ENCODE assay signal across 14 cellular contexts in the genomic region with DNA sequence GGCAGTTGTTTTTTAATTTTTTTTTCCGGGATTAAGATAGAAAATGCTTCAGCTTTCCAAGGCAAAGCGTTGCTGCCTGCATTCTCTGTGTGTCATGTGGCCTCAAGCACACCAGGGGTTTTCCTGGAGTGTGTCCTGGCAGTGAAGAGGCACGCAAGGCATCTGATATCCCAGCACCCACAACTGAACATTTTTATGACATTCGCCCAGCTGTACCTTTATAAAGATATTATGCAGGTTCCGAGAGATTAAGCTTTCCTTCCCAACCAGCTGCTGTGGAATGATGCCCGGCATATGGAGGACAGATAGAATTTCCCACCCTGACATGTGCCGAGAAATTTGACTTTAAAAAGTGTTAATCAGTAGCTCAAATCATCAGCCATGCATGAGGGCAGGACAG.
DNase-seq lines count a peak whose midpoint lies in the region; TF ChIP-seq lines count a peak whose summit lies in the region.
"Had no signal": no experiment of that assay in that cellular context is flagged by ENCODE, and none has a peak within 500 bp of the region (broad histone marks: within the 10 kb centered on the region; RNA-seq: fewer than 3 reads in every experiment).

No MANE protein-coding gene starts in this region.

- H3K4me1 Mint-ChIP-seq in CD14-positive monocyte: peaks cover 7% of the 10 kb centered on the region

- no peaks in the 10 kb centered on the region for H3K36me3 ChIP-seq in parathyroid adenoma (ENCODE audit: control insufficient read depth, insufficient read depth, low read length)
- H3K36me3 ChIP-seq: heart left ventricle, tibial nerve had no signal

- peaks cover 9 to 22% (median 19%) of the 10 kb centered on the region in 3 donors for H3K27me3 Mint-ChIP-seq in CD14-positive monocyte (ENCODE audit: low read depth in 3 of 3)

- peaks cover 45% of the 10 kb centered on the region for H3K4me1 ChIP-seq in parathyroid adenoma

- H3K36me3 Mint-ChIP-seq in CD14-positive monocyte: no peaks in the 10 kb centered on the region
- H3K36me3 Mint-ChIP-seq: naive thymus-derived CD4-positive, alpha-beta T cell had no signal

- peak overlapping the region; percentile 20 for H3K4me2 ChIP-seq in parathyroid adenoma (ENCODE audit: low read length)

- H3K27ac ChIP-seq in parathyroid adenoma: peak overlapping the region; percentile 16
- H3K27ac ChIP-seq: heart left ventricle, RWPE1, tibial nerve had no signal

- H3K4me3 Mint-ChIP-seq in CD14-positive monocyte: no peak overlapping the region
- H3K4me3 Mint-ChIP-seq: CD4-positive, alpha-beta T cell; naive thymus-derived CD4-positive, alpha-beta T cell had no signal

- H3K9ac ChIP-seq in parathyroid adenoma: no peak overlapping the region

- no peaks in the 10 kb centered on the region for H3K79me2 ChIP-seq in parathyroid adenoma

- H3K4me3 ChIP-seq in choroid plexus epithelial cell (ENCODE audit: low read depth, low read length): no peak overlapping the region
- no peak overlapping the region for H3K4me3 ChIP-seq in parathyroid adenoma (ENCODE audit: low read depth, low read length)
- H3K4me3 ChIP-seq: heart left ventricle, tibial nerve had no signal

- no peak overlapping the region for H3K27ac Mint-ChIP-seq in CD14-positive monocyte
- H3K27ac Mint-ChIP-seq: CD4-positive, alpha-beta T cell; naive thymus-derived CD4-positive, alpha-beta T cell had no signal

- no peaks in the 10 kb centered on the region for H3K27me3 ChIP-seq in parathyroid adenoma (ENCODE audit: control insufficient read depth, insufficient read depth, low read length)
- H3K27me3 ChIP-seq: tibial nerve had no signal

- no peak overlapping the region for H2AFZ ChIP-seq in parathyroid adenoma

- TF ChIP-seq CTCF in choroid plexus epithelial cell (conservative IDR thresholded peaks at IDR 0.05; ENCODE audit: low read depth, low read length) (no peak), parathyroid adenoma (IDR thresholded peaks at IDR 0.05) (no peak), CD14-positive monocyte (IDR thresholded peaks at IDR 0.05) (no peak)

- DNase-seq in DMS53 treated with DMSO at 0.1 percent for 48 hours (lab: John Stamatoyannopoulos, UW; ENCODE audit: unreplicated experiment) (peak; percentile 43), NCI-H2171 (lab: John Stamatoyannopoulos, UW) (peak; percentile 93), choroid plexus epithelial cell (ENCODE audit: low read depth) (peak; percentile 71), NK-92 (lab: John Stamatoyannopoulos, UW; ENCODE audit: unreplicated experiment) (no peak), CD14-positive monocyte (ENCODE audit: low spot score) (no peak), MV-4-11 (lab: John Stamatoyannopoulos, UW) (no peak)
- DNase-seq: CD4-positive, alpha-beta T cell; heart left ventricle; NCI-H526 treated with DMSO at 0.1 percent for 48 hours; T-helper 2 cell had no signal

- H3K9me3 ChIP-seq in parathyroid adenoma (ENCODE audit: control insufficient read depth, low read length): no peaks in the 10 kb centered on the region
- H3K9me3 ChIP-seq: heart left ventricle, tibial nerve had no signal

- intact Hi-C loops in CD14-positive monocyte (cut with micrococcal nuclease): no loop called here

- H3K9me3 Mint-ChIP-seq in CD14-positive monocyte: peaks cover 0 to 1% (median 0%) of the 10 kb centered on the region in 7 donors
- H3K9me3 Mint-ChIP-seq: CD4-positive, alpha-beta T cell; naive thymus-derived CD4-positive, alpha-beta T cell had no signal

Comparison
In these comparisons a context has a peak if more than half of its experiments do, and no peak if none do; other contexts are left out.
1. DNase-seq: peak in DMS53 treated with DMSO at 0.1 percent for 48 hours (single experiment), NCI-H2171 (single experiment) and choroid plexus epithelial cell (single experiment); none in NK-92 (single experiment), CD14-positive monocyte (single experiment) and MV-4-11 (single experiment).